9 cellular contexts compared by ENCODE assay signal in the genomic region with DNA sequence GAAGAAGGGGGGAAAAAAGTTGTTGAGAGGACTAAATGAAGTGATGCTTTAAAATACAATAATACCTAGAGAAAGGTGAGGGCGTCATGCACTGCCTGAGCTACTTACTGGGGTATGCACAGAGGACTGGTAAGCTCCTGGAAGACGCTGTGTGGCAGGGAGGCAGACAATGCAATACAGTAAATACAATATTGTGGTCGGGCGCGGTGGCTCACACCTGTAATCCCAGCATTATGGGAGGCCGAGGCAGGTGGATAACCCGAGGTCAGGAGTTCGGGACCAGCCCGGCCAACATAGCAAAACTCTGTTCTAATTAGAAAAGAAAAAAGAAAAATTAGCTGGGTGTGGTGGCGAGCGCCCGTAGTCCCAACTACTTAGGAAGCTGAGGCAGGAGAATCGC. TPM values are rescaled to one million over a fixed set of nuclear protein-coding genes. Genes with fewer than 3 reads are reported as not detected.
DNase-seq lines count a peak whose midpoint lies in the region; ATAC-seq and TF ChIP-seq lines count a peak whose summit lies in the region.
"Had no signal": no experiment of that assay in that cellular context is flagged by ENCODE, and none has a peak within 500 bp of the region (broad histone marks: within the 10 kb centered on the region; RNA-seq: fewer than 3 reads in every experiment).

No MANE protein-coding gene starts in this region.

- peaks cover 22% of the 10 kb centered on the region for H3K4me1 Mint-ChIP-seq in chondrocyte (ENCODE audit: low read depth)

- H3K27me3 Mint-ChIP-seq in chondrocyte (ENCODE audit: low read depth), result no peaks in the 10 kb centered on the region

- DNase-seq in heart right ventricle (no peak), left ventricle myocardium superior (no peak), chondrocyte (ENCODE audit: low spot score) (no peak), mesenteric fat pad (ENCODE audit: low spot score) (no peak), GM19240 (ENCODE audit: insufficient read length, low spot score) (no peak)

- peak overlapping the region; percentile 79 for H3K4me3 Mint-ChIP-seq in chondrocyte (ENCODE audit: unreplicated experiment)

- TF ChIP-seq CTCF in heart right ventricle (IDR thresholded peaks at IDR 0.05), result no peak
- TF ChIP-seq CTCF in chondrocyte (IDR thresholded peaks at IDR 0.05), result no peak

- H3K27ac Mint-ChIP-seq in chondrocyte (ENCODE audit: unreplicated experiment), result no peak overlapping the region

- no peaks in the 10 kb centered on the region for H3K36me3 Mint-ChIP-seq in chondrocyte (ENCODE audit: low read depth)

- H3K4me1 ChIP-seq in heart right ventricle, result peaks cover 5 to 20% (median 12%) of the 10 kb centered on the region in 9 donors
- peaks cover 8 to 11% of the 10 kb centered on the region in 2 donors for H3K4me1 ChIP-seq in muscle layer of duodenum (ENCODE audit: control insufficient read depth in 1 of 2, insufficient read depth in 2 of 2, low read length in 2 of 2)
- H3K4me1 ChIP-seq in urinary bladder (ENCODE audit: insufficient read depth), result peaks cover 2% of the 10 kb centered on the region

- WGBS in heart right ventricle, 2 donors, result 80 to 87% methylated on average over 13 of the region's 13 CpGs
- WGBS in urinary bladder, result 81% methylated on average over 13 of the region's 13 CpGs

- intact Hi-C loops in heart right ventricle (cut with DNase I), result loop anchor here in 2 of 10 donors (10.0 kb wide), 1 partner anchor 117 kb away; no protein-coding TSS in a partner anchor
- intact Hi-C loops in left ventricle myocardium superior (cut with micrococcal nuclease), result no loop called here

- H3K27ac ChIP-seq in heart right ventricle (peak overlapping the region in 1 of 10 donors; percentile 72), muscle layer of duodenum (ENCODE audit: low read length) (no peak overlapping the region), urinary bladder (ENCODE audit: low read depth) (no peak overlapping the region)

- no peaks in the 10 kb centered on the region for H3K9me3 Mint-ChIP-seq in chondrocyte (ENCODE audit: low read depth)

- H3K36me3 ChIP-seq in heart right ventricle (no peaks in the 10 kb centered on the region), muscle layer of duodenum (ENCODE audit: control insufficient read depth in 1 of 2, insufficient read depth in 2 of 2, low read length in 2 of 2) (no peaks in the 10 kb centered on the region), urinary bladder (ENCODE audit: insufficient read depth) (no peaks in the 10 kb centered on the region)

- H3K4me3 ChIP-seq in heart right ventricle (peak overlapping the region in 9 of 10 donors; percentile 49 to 82 (median 72)), muscle layer of duodenum (ENCODE audit: low read depth in 1 of 2, low read length in 2 of 2) (peak overlapping the region; percentile 60 to 73), urinary bladder (ENCODE audit: low read depth, low read length) (peak overlapping the region; percentile 74)

- H3K27me3 ChIP-seq in heart right ventricle (peaks cover 0 to 20% (median 0%) of the 10 kb centered on the region in 7 donors), muscle layer of duodenum (ENCODE audit: low read depth, low read length) (no peaks in the 10 kb centered on the region)

- ATAC-seq in heart right ventricle (no peak), left ventricle myocardium superior (no peak), HG03521 (IDR thresholded peaks at IDR 0.05; ENCODE audit: unreplicated experiment) (no peak)

- no peaks in the 10 kb centered on the region for H3K9me3 ChIP-seq in heart right ventricle
- no peaks in the 10 kb centered on the region for H3K9me3 ChIP-seq in muscle layer of duodenum (ENCODE audit: control insufficient read depth in 1 of 2, low read length in 2 of 2)

RNA-seq across cellular contexts. Expression of gene SYTL2, which starts 0.7 kb away (rescaled TPM):
- total RNA-seq in heart right ventricle (10 to 100 TPM in 1 of 10 donors, 1 to 10 TPM in 9; 3.5 to 16.1 (median 5.3) TPM), left ventricle myocardium superior (2.8 TPM), chondrocyte (9.3 to 25.1 TPM (median 23.8 TPM) in 3 replicates), urinary bladder (123 TPM), mesenteric fat pad (13.5 TPM)
- polyA plus RNA-seq in heart right ventricle (1 to 10 TPM; 2.9 to 5.3 TPM), urinary bladder (18.5 TPM)

RNA-seq across cellular contexts. Expression of gene CCDC83, which starts 43.6 kb away (rescaled TPM):
- not detected for total RNA-seq in heart right ventricle
- polyA plus RNA-seq in heart right ventricle, result not detected
- total RNA-seq in left ventricle myocardium superior, result not detected
- not detected in 3 replicates for total RNA-seq in chondrocyte
- not detected for total RNA-seq in urinary bladder
- not detected for polyA plus RNA-seq in urinary bladder
- not detected for total RNA-seq in mesenteric fat pad
- total RNA-seq: Daoy had no signal
